ENCODE assay signal across 18 cellular contexts in the genomic region with DNA sequence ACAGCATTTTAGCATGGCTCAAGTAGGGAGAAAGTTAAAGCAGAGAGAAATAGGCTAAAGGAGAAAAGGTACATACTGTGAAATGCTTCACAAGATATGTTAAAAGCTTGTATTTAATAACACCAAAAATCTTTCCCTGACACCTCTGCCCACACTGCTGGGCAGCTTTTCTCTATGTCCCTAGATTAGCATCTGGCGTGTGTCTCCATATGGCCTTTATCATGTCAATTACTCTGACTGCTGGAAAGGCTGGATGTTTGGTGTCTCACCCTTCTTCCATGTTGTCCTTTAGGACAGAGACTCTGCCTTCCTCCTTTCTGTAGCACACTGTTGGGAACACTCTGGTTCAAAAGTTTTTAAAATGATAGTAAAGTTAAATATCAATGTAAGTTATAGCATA.
"Had no signal": no experiment of that assay in that cellular context is flagged by ENCODE, and none has a peak within 500 bp of the region (broad histone marks: within the 10 kb centered on the region; RNA-seq: fewer than 3 reads in every experiment).

No MANE protein-coding gene starts in this region.

- H3K4me3 ChIP-seq: dorsolateral prefrontal cortex, mucosa of descending colon, right atrium auricular region, sigmoid colon, skin epidermis, stomach, thyroid gland, upper lobe of left lung, uterus had no signal

- H3K27ac Mint-ChIP-seq: natural killer cell had no signal

- DNase-seq: cortex of kidney; effector CD8-positive, alpha-beta T cell; foreskin melanocyte; hippocampal formation; natural killer cell; sigmoid colon; stimulated activated CD4-positive, alpha-beta T cell treated with anti-CD3 and anti-CD28 coated beads, Interleukin-12 subunit alpha, Interleukin-12 subunit beta, amount 100 ng/mL, for 4 hours; stimulated activated naive CD4-positive, alpha-beta T cell; stomach; upper lobe of left lung; uterus had no signal

- FAIRE-seq: islet of Langerhans had no signal

- H3K27ac ChIP-seq: right atrium auricular region, sigmoid colon, skin epidermis, stomach, thyroid gland, upper lobe of left lung, uterus had no signal

- H3K9me3 ChIP-seq: mucosa of descending colon, right atrium auricular region, sigmoid colon, stomach, thyroid gland, upper lobe of left lung, uterus had no signal

- H3K9me3 Mint-ChIP-seq: natural killer cell had no signal

- H3K4me1 ChIP-seq: upper lobe of left lung, uterus had no signal

- H3K4me3 Mint-ChIP-seq: natural killer cell, neural crest cell had no signal

- H3K36me3 ChIP-seq: thyroid gland, upper lobe of left lung, uterus had no signal

- H3K27me3 ChIP-seq: dorsolateral prefrontal cortex, right atrium auricular region, sigmoid colon, stomach, thyroid gland, upper lobe of left lung, uterus had no signal
